ENCODE assay signal across 26 cellular contexts in the genomic region with DNA sequence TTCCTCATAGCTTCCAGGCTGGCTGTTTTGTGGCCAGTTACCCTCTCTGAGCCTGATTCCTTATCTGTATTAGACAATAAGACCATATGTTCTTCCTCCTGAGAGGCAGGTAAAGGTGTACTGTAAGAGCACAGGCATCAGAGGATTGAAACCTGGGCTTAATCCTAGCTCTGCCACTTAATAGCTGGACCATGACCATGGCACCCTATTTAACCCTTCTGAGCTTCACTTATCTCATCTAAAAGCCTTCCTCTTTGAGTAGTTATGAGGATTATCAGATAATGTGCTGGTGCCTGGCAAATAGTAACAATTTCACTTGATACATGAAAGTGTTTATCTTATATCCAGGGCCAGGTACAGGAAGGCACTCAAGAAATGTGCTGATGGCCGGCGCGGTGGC. TPM values are rescaled to one million over a fixed set of nuclear protein-coding genes. Genes with fewer than 3 reads are reported as not detected.
DNase-seq lines count a peak whose midpoint lies in the region; ATAC-seq and TF ChIP-seq lines count a peak whose summit lies in the region.
"Had no signal": no experiment of that assay in that cellular context is flagged by ENCODE, and none has a peak within 500 bp of the region (broad histone marks: within the 10 kb centered on the region; RNA-seq: fewer than 3 reads in every experiment).

No MANE protein-coding gene starts in this region.

- no peaks in the 10 kb centered on the region for H3K27me3 Mint-ChIP-seq in activated CD8-positive, alpha-beta T cell treated with anti-CD3 and anti-CD28 coated beads, Interleukin-2, amount 10 ng/mL, durations not matched to agents 7 days and 5 days (ENCODE audit: low read depth)
- no peaks in the 10 kb centered on the region for H3K27me3 Mint-ChIP-seq in activated CD8-positive, alpha-beta T cell treated with anti-CD3 and anti-CD28 coated beads for 36 hours
- H3K27me3 Mint-ChIP-seq in stimulated activated naive B cell treated with anti-CD40 and anti-IgM and Interleukin-4, amounts not matched to agents 10 μg/mL and 1 μg/mL and 100 μg/mL, for 72 hours: no peaks in the 10 kb centered on the region
- H3K27me3 Mint-ChIP-seq: activated CD8-positive, alpha-beta memory T cell treated with anti-CD3 and anti-CD28 coated beads, Interleukin-2, amount 10 ng/mL, durations not matched to agents 7 days and 5 days; IgD-negative memory B cell; T-cell had no signal

- no peak for TF ChIP-seq CTCF in activated CD8-positive, alpha-beta T cell treated with anti-CD3 and anti-CD28 coated beads for 36 hours (IDR thresholded peaks at IDR 0.05)

- ATAC-seq in activated CD8-positive, alpha-beta T cell treated with anti-CD3 and anti-CD28 coated beads, Interleukin-2, amount 10 ng/mL, durations not matched to agents 7 days and 5 days: no peak
- no peak for ATAC-seq in activated CD8-positive, alpha-beta T cell treated with anti-CD3 and anti-CD28 coated beads for 36 hours
- ATAC-seq in stimulated activated naive B cell treated with anti-CD40 and anti-IgM and Interleukin-4, amounts not matched to agents 10 μg/mL and 1 μg/mL and 100 μg/mL, for 72 hours (replicated peaks): no peak
- ATAC-seq in HG03520 (IDR thresholded peaks at IDR 0.05; ENCODE audit: unreplicated experiment) (no peak), HG02938 (IDR thresholded peaks at IDR 0.05; ENCODE audit: unreplicated experiment) (no peak)
- ATAC-seq: activated CD8-positive, alpha-beta memory T cell treated with anti-CD3 and anti-CD28 coated beads, Interleukin-2, amount 10 ng/mL, durations not matched to agents 7 days and 5 days; T-cell had no signal

- no peaks in the 10 kb centered on the region for H3K9me3 Mint-ChIP-seq in activated CD8-positive, alpha-beta T cell treated with anti-CD3 and anti-CD28 coated beads, Interleukin-2, amount 10 ng/mL, durations not matched to agents 7 days and 5 days (ENCODE audit: insufficient read depth)
- H3K9me3 Mint-ChIP-seq in activated CD8-positive, alpha-beta T cell treated with anti-CD3 and anti-CD28 coated beads for 36 hours: no peaks in the 10 kb centered on the region
- no peaks in the 10 kb centered on the region for H3K9me3 Mint-ChIP-seq in stimulated activated naive B cell treated with anti-CD40 and anti-IgM and Interleukin-4, amounts not matched to agents 10 μg/mL and 1 μg/mL and 100 μg/mL, for 72 hours
- H3K9me3 Mint-ChIP-seq: IgD-negative memory B cell, mesothelial cell of epicardium, T-cell had no signal

- intact Hi-C loops in activated CD8-positive, alpha-beta T cell treated with anti-CD3 and anti-CD28 coated beads for 36 hours (cut with micrococcal nuclease): no loop called here

- H3K4me3 Mint-ChIP-seq in activated CD8-positive, alpha-beta T cell treated with anti-CD3 and anti-CD28 coated beads, Interleukin-2, amount 10 ng/mL, durations not matched to agents 7 days and 5 days: no peak overlapping the region
- no peak overlapping the region for H3K4me3 Mint-ChIP-seq in activated CD8-positive, alpha-beta T cell treated with anti-CD3 and anti-CD28 coated beads for 36 hours
- H3K4me3 Mint-ChIP-seq in stimulated activated naive B cell treated with anti-CD40 and anti-IgM and Interleukin-4, amounts not matched to agents 10 μg/mL and 1 μg/mL and 100 μg/mL, for 72 hours: peak overlapping the region; percentile 25 to 36
- H3K4me3 Mint-ChIP-seq: activated CD8-positive, alpha-beta memory T cell treated with anti-CD3 and anti-CD28 coated beads, Interleukin-2, amount 10 ng/mL, durations not matched to agents 7 days and 5 days; IgD-negative memory B cell; mesothelial cell of epicardium; T-cell had no signal

- CTCF ChIA-PET in activated CD8-positive, alpha-beta T cell treated with anti-CD3 and anti-CD28 coated beads, Interleukin-2, amount 10 ng/mL, durations not matched to agents 7 days and 5 days (lab: Charles Lee): interaction anchor here (0.6 to 11.0 kb wide), 4 partner anchors 12 to 36 kb away, joined by 3 to 80 read pairs (median 8); partner anchors contain the start of gene BCL2L1
- CTCF ChIA-PET in activated CD8-positive, alpha-beta T cell treated with anti-CD3 and anti-CD28 coated beads for 36 hours (lab: Charles Lee): interaction anchor here (0.7 to 2.2 kb wide), 4 partner anchors 13 to 128 kb away, joined by 3 to 9 read pairs (median 4); no protein-coding TSS in a partner anchor

- peaks cover 75% of the 10 kb centered on the region for H3K4me1 Mint-ChIP-seq in activated CD8-positive, alpha-beta T cell treated with anti-CD3 and anti-CD28 coated beads, Interleukin-2, amount 10 ng/mL, durations not matched to agents 7 days and 5 days (ENCODE audit: low read depth)
- H3K4me1 Mint-ChIP-seq in activated CD8-positive, alpha-beta T cell treated with anti-CD3 and anti-CD28 coated beads for 36 hours (ENCODE audit: low read depth): peaks cover 72% of the 10 kb centered on the region
- H3K4me1 Mint-ChIP-seq in stimulated activated naive B cell treated with anti-CD40 and anti-IgM and Interleukin-4, amounts not matched to agents 10 μg/mL and 1 μg/mL and 100 μg/mL, for 72 hours: peaks cover 54 to 84% of the 10 kb centered on the region in 2 donors

- peak overlapping the region; percentile 57 for H3K27ac Mint-ChIP-seq in activated CD8-positive, alpha-beta T cell treated with anti-CD3 and anti-CD28 coated beads, Interleukin-2, amount 10 ng/mL, durations not matched to agents 7 days and 5 days
- H3K27ac Mint-ChIP-seq in activated CD8-positive, alpha-beta T cell treated with anti-CD3 and anti-CD28 coated beads for 36 hours: no peak overlapping the region
- H3K27ac Mint-ChIP-seq in stimulated activated naive B cell treated with anti-CD40 and anti-IgM and Interleukin-4, amounts not matched to agents 10 μg/mL and 1 μg/mL and 100 μg/mL, for 72 hours: peak overlapping the region; percentile 14
- H3K27ac Mint-ChIP-seq: mesothelial cell of epicardium had no signal

- H3K36me3 Mint-ChIP-seq in activated CD8-positive, alpha-beta T cell treated with anti-CD3 and anti-CD28 coated beads, Interleukin-2, amount 10 ng/mL, durations not matched to agents 7 days and 5 days (ENCODE audit: low read depth): peaks cover 72% of the 10 kb centered on the region
- H3K36me3 Mint-ChIP-seq in activated CD8-positive, alpha-beta T cell treated with anti-CD3 and anti-CD28 coated beads for 36 hours (ENCODE audit: low read depth): peaks cover 83% of the 10 kb centered on the region
- H3K36me3 Mint-ChIP-seq in stimulated activated naive B cell treated with anti-CD40 and anti-IgM and Interleukin-4, amounts not matched to agents 10 μg/mL and 1 μg/mL and 100 μg/mL, for 72 hours: peaks cover 53 to 77% of the 10 kb centered on the region in 2 donors

- POLR2A ChIA-PET in activated CD8-positive, alpha-beta T cell treated with anti-CD3 and anti-CD28 coated beads, Interleukin-2, amount 10 ng/mL, durations not matched to agents 7 days and 5 days (lab: Charles Lee): interaction anchor here (1.1 to 4.9 kb wide), 3 partner anchors 11 to 30 kb away, joined by 3 to 74 read pairs (median 4); no protein-coding TSS in a partner anchor
- POLR2A ChIA-PET in activated CD8-positive, alpha-beta T cell treated with anti-CD3 and anti-CD28 coated beads for 36 hours (lab: Charles Lee): interaction anchor here (0.6 to 1.4 kb wide), 2 partner anchors 23 to 136 kb away, joined by 3 read pairs; no protein-coding TSS in a partner anchor

- H3K27ac ChIP-seq in angular gyrus (ENCODE audit: low read depth, low read length): peak overlapping the region; percentile 16
- H3K27ac ChIP-seq: C4-2B, esophagus squamous epithelium had no signal

- no peak for DNase-seq in activated CD8-positive, alpha-beta T cell treated with anti-CD3 and anti-CD28 coated beads, Interleukin-2, amount 10 ng/mL, durations not matched to agents 7 days and 5 days
- no peak for DNase-seq in activated CD8-positive, alpha-beta T cell treated with anti-CD3 and anti-CD28 coated beads for 36 hours
- peak; percentile 49 for DNase-seq in NCI-H69 (lab: John Stamatoyannopoulos, UW)
- DNase-seq in stimulated activated naive B cell treated with anti-CD40 and anti-IgM and Interleukin-4, amounts not matched to agents 10 μg/mL and 1 μg/mL and 100 μg/mL, for 72 hours: no peak
- no peak for DNase-seq in activated CD4-positive, CD25-positive, alpha-beta regulatory T cell (lab: John Stamatoyannopoulos, UW)
- DNase-seq: activated CD8-positive, alpha-beta memory T cell treated with anti-CD3 and anti-CD28 coated beads, Interleukin-2, amount 10 ng/mL, durations not matched to agents 7 days and 5 days; activated gamma-delta T cell; amniotic stem cell; caudate nucleus; DMS53; effector CD4-positive, alpha-beta T cell; esophagus squamous epithelium; HCEC 1CT; NCI-H2029; posterior cingulate gyrus; SHP77; stimulated activated CD4-positive, alpha-beta T cell treated with anti-CD3 and anti-CD28 coated beads, Interleukin-2, amount 100 ng/mL, for 48 hours; T-cell had no signal

RNA-seq across cellular contexts. Expression of gene BCL2L1, which starts 34.9 kb away (rescaled TPM):
- total RNA-seq in activated CD8-positive, alpha-beta T cell treated with anti-CD3 and anti-CD28 coated beads, Interleukin-2, amount 10 ng/mL, durations not matched to agents 7 days and 5 days: 10 to 100 TPM; 71.4 to 73.0 TPM
- total RNA-seq in activated CD8-positive, alpha-beta T cell treated with anti-CD3 and anti-CD28 coated beads for 36 hours: 100 to 1,000 TPM; 182 TPM

RNA-seq across cellular contexts. Expression of gene COX4I2, which starts 50.1 kb away (rescaled TPM):
- total RNA-seq in activated CD8-positive, alpha-beta T cell treated with anti-CD3 and anti-CD28 coated beads, Interleukin-2, amount 10 ng/mL, durations not matched to agents 7 days and 5 days: not detected
- not detected for total RNA-seq in activated CD8-positive, alpha-beta T cell treated with anti-CD3 and anti-CD28 coated beads for 36 hours
- total RNA-seq: A673; activated CD8-positive, alpha-beta memory T cell treated with anti-CD3 and anti-CD28 coated beads, Interleukin-2, amount 10 ng/mL, durations not matched to agents 7 days and 5 days; NCI-H460; T-cell had no signal

RNA-seq across cellular contexts. Expression of gene TPX2, which starts 51.3 kb away (rescaled TPM):
- total RNA-seq in activated CD8-positive, alpha-beta T cell treated with anti-CD3 and anti-CD28 coated beads, Interleukin-2, amount 10 ng/mL, durations not matched to agents 7 days and 5 days: 100 to 1,000 TPM; 172 to 174 TPM
- 100 to 1,000 TPM; 112 to 113 TPM for total RNA-seq in activated CD8-positive, alpha-beta T cell treated with anti-CD3 and anti-CD28 coated beads for 36 hours

Comparison
In these comparisons a context has a peak if more than half of its experiments do, and no peak if none do; other contexts are left out.
1. H3K4me3 Mint-ChIP-seq: peak in stimulated activated naive B cell treated with anti-CD40 and anti-IgM and Interleukin-4, amounts not matched to agents 10 μg/mL and 1 μg/mL and 100 μg/mL, for 72 hours (2 of 2); none in activated CD8-positive, alpha-beta T cell treated with anti-CD3 and anti-CD28 coated beads, Interleukin-2, amount 10 ng/mL, durations not matched to agents 7 days and 5 days (single experiment) and activated CD8-positive, alpha-beta T cell treated with anti-CD3 and anti-CD28 coated beads for 36 hours (single experiment).